In genomic region chr6:37884548-37884947, GRCh38 we compare ENCODE assay signal across 27 cellular contexts.
"Had no signal": no experiment of that assay in that cellular context is flagged by ENCODE, and none has a peak within 500 bp of the region (broad histone marks: within the 10 kb centered on the region; RNA-seq: fewer than 3 reads in every experiment).

No MANE protein-coding gene starts in this region.

- H3K27ac Mint-ChIP-seq: activated CD4-positive, alpha-beta memory T cell treated with anti-CD3 and anti-CD28 coated beads, Interleukin-2, amount 10 ng/mL, durations not matched to agents 7 days and 5 days; activated CD4-positive, alpha-beta T cell treated with anti-CD3 and anti-CD28 coated beads for 36 hours; activated CD4-positive, alpha-beta T cell treated with anti-CD3 and anti-CD28 coated beads, Interleukin-2, amount 10 ng/mL, durations not matched to agents 24 days and 14 days; activated naive CD4-positive, alpha-beta T cell treated with anti-CD3 and anti-CD28 coated beads, Interleukin-2, amount 10 ng/mL, durations not matched to agents 7 days and 5 days; activated naive CD8-positive, alpha-beta T cell treated with anti-CD3 and anti-CD28 coated beads, Interleukin-2, amount 10 ng/mL, durations not matched to agents 7 days and 5 days; activated T-cell treated with anti-CD3 and anti-CD28 coated beads, Interleukin-2, amount 50 U/mL, for 24 hours; activated T-cell treated with anti-CD3 and anti-CD28 coated beads, Interleukin-2, amount 50 U/mL, for 72 hours had no signal

- H3K36me3 ChIP-seq: colonic mucosa, esophagus squamous epithelium, gastroesophageal sphincter had no signal

- H3K27me3 ChIP-seq: body of pancreas, colonic mucosa, esophagus squamous epithelium, gastroesophageal sphincter had no signal

- H3K9me3 ChIP-seq: body of pancreas, colonic mucosa, esophagus squamous epithelium, gastroesophageal sphincter had no signal

- DNase-seq: activated CD4-positive, alpha-beta memory T cell treated with anti-CD3 and anti-CD28 coated beads, Interleukin-2, amount 10 ng/mL, durations not matched to agents 7 days and 5 days; activated CD4-positive, alpha-beta T cell treated with anti-CD3 and anti-CD28 coated beads for 36 hours; activated CD4-positive, alpha-beta T cell treated with anti-CD3 and anti-CD28 coated beads, Interleukin-2, amount 10 ng/mL, durations not matched to agents 24 days and 14 days; activated CD4-positive, CD25-positive, alpha-beta regulatory T cell; activated CD4-positive, CD25-positive, alpha-beta regulatory T cell treated with anti-CD3 and anti-CD28 coated beads, Interleukin-2, amount 50 U/mL, for 72 hours; activated CD8-positive, alpha-beta memory T cell treated with anti-CD3 and anti-CD28 coated beads, Interleukin-2, amount 50 U/mL, for 48 hours; activated gamma-delta T cell; activated naive CD4-positive, alpha-beta T cell; activated naive CD4-positive, alpha-beta T cell treated with anti-CD3 and anti-CD28 coated beads, Interleukin-2, amount 10 ng/mL, durations not matched to agents 7 days and 5 days; activated naive CD8-positive, alpha-beta T cell treated with anti-CD3 and anti-CD28 coated beads, Interleukin-2, amount 10 ng/mL, durations not matched to agents 7 days and 5 days; activated T-cell treated with anti-CD3 and anti-CD28 coated beads for 4 hours; activated T-cell treated with anti-CD3 and anti-CD28 coated beads, Interleukin-2, amount 50 U/mL, for 24 hours; activated T-cell treated with anti-CD3 and anti-CD28 coated beads, Interleukin-2, amount 50 U/mL, for 72 hours; amniotic stem cell; anterior cingulate cortex; body of pancreas; caudate nucleus; colonic mucosa; effector CD8-positive, alpha-beta T cell; esophagus squamous epithelium; foreskin melanocyte; T-helper 2 cell had no signal

- H3K4me3 ChIP-seq: body of pancreas, colonic mucosa, esophagus squamous epithelium, gastroesophageal sphincter had no signal

- H3K9me3 Mint-ChIP-seq: activated CD4-positive, alpha-beta memory T cell treated with anti-CD3 and anti-CD28 coated beads, Interleukin-2, amount 10 ng/mL, durations not matched to agents 7 days and 5 days; activated CD4-positive, alpha-beta T cell treated with anti-CD3 and anti-CD28 coated beads, Interleukin-2, amount 10 ng/mL, durations not matched to agents 24 days and 14 days; activated naive CD4-positive, alpha-beta T cell treated with anti-CD3 and anti-CD28 coated beads, Interleukin-2, amount 10 ng/mL, durations not matched to agents 7 days and 5 days; activated naive CD4-positive, alpha-beta T cell treated with anti-CD3 and anti-CD28 coated beads, Interleukin-2, amount 50 U/mL, for 72 hours; activated T-cell treated with anti-CD3 and anti-CD28 coated beads, Interleukin-2, amount 50 U/mL, for 24 hours; activated T-cell treated with anti-CD3 and anti-CD28 coated beads, Interleukin-2, amount 50 U/mL, for 72 hours had no signal

- H3K4me1 Mint-ChIP-seq: activated CD4-positive, alpha-beta memory T cell treated with anti-CD3 and anti-CD28 coated beads, Interleukin-2, amount 10 ng/mL, durations not matched to agents 7 days and 5 days; activated naive CD4-positive, alpha-beta T cell treated with anti-CD3 and anti-CD28 coated beads, Interleukin-2, amount 10 ng/mL, durations not matched to agents 7 days and 5 days had no signal

- H3K27ac ChIP-seq: body of pancreas, colonic mucosa, epithelial cell of prostate, esophagus squamous epithelium, gastroesophageal sphincter had no signal

- H3K27me3 Mint-ChIP-seq: activated CD4-positive, alpha-beta memory T cell treated with anti-CD3 and anti-CD28 coated beads, Interleukin-2, amount 10 ng/mL, durations not matched to agents 7 days and 5 days; activated CD4-positive, alpha-beta T cell treated with anti-CD3 and anti-CD28 coated beads for 36 hours; activated CD4-positive, alpha-beta T cell treated with anti-CD3 and anti-CD28 coated beads, Interleukin-2, amount 10 ng/mL, durations not matched to agents 24 days and 14 days; activated naive CD4-positive, alpha-beta T cell treated with anti-CD3 and anti-CD28 coated beads, Interleukin-2, amount 10 ng/mL, durations not matched to agents 7 days and 5 days; activated naive CD8-positive, alpha-beta T cell treated with anti-CD3 and anti-CD28 coated beads, Interleukin-2, amount 10 ng/mL, durations not matched to agents 7 days and 5 days; activated T-cell treated with anti-CD3 and anti-CD28 coated beads, Interleukin-2, amount 50 U/mL, for 24 hours had no signal

- H3K36me3 Mint-ChIP-seq: activated naive CD4-positive, alpha-beta T cell treated with anti-CD3 and anti-CD28 coated beads, Interleukin-2, amount 50 U/mL, for 72 hours had no signal

- FAIRE-seq: endometrium, endothelial cell of umbilical vein had no signal

- H3K4me1 ChIP-seq: colonic mucosa had no signal

- H3K4me3 Mint-ChIP-seq: activated CD4-positive, alpha-beta memory T cell treated with anti-CD3 and anti-CD28 coated beads, Interleukin-2, amount 10 ng/mL, durations not matched to agents 7 days and 5 days; activated CD4-positive, alpha-beta T cell treated with anti-CD3 and anti-CD28 coated beads for 36 hours; activated CD4-positive, alpha-beta T cell treated with anti-CD3 and anti-CD28 coated beads, Interleukin-2, amount 10 ng/mL, durations not matched to agents 24 days and 14 days; activated naive CD4-positive, alpha-beta T cell treated with anti-CD3 and anti-CD28 coated beads, Interleukin-2, amount 10 ng/mL, durations not matched to agents 7 days and 5 days; activated naive CD8-positive, alpha-beta T cell treated with anti-CD3 and anti-CD28 coated beads, Interleukin-2, amount 10 ng/mL, durations not matched to agents 7 days and 5 days; activated T-cell treated with anti-CD3 and anti-CD28 coated beads, Interleukin-2, amount 50 U/mL, for 24 hours; activated T-cell treated with anti-CD3 and anti-CD28 coated beads, Interleukin-2, amount 50 U/mL, for 72 hours had no signal
